Comparison of ENCODE assay signal across 1 cellular context in the genomic region with DNA sequence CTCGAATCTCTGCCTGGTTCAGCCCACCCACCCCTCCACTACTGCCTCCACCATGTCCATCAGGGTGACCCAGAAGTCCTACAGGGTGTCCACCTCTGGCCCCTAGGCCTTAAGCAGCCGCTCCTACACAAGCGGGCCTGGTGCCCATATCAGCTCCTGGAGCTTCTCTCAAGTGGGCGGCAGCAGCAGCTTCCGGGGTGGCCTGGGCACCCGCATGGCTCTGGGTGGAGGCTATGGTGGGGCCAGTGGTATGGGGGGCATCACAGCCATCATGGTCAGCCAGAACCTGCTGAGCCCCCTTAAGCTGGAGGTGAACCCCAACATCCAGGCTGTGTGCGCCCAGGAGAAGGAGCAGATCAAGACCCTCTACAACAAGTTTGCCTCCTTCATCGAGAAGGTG.
TF ChIP-seq lines count a peak whose summit lies in the region.

No MANE protein-coding gene starts in this region.

TF ChIP-seq in H1, 55 proteins besides CTCF, POLR2A, EP300 and RAD21 (continued from another document):
- TF ChIP-seq SIX5 (IDR thresholded peaks at IDR 0.05; ENCODE audit: low read depth, low read length) (no peak), CTBP2 (IDR thresholded peaks at IDR 0.05; ENCODE audit: borderline replicate concordance, insufficient read depth, insufficient read length, low read length) (no peak)
TF ChIP-seq in H1: peak in this region for 0.
